In genomic region chr7:38502848-38503247, GRCh38 we compare ENCODE assay signal across 33 cellular contexts.
"Had no signal": no experiment of that assay in that cellular context is flagged by ENCODE, and none has a peak within 500 bp of the region (broad histone marks: within the 10 kb centered on the region; RNA-seq: fewer than 3 reads in every experiment).

No MANE protein-coding gene starts in this region.

- H3K36me3 ChIP-seq: MG63 had no signal

- H3K9me3 ChIP-seq: MG63 had no signal

- H3K27ac ChIP-seq: KMS-11 had no signal

- DNase-seq: Karpas-422, Kasumi-1, MG63, MM.1S, MV-4-11, NCI-H1048, NCI-H1092, NCI-H1092 treated with DMSO at 0.1 percent for 48 hours, NCI-H1105, NCI-H1105 treated with DMSO at 0.1 percent for 48 hours, NCI-H1417, NCI-H1417 treated with DMSO at 0.1 percent for 48 hours, NCI-H1436, NCI-H1436 treated with DMSO at 0.1 percent for 48 hours, NCI-H146, NCI-H1694, NCI-H1694 treated with DMSO at 0.1 percent for 48 hours, NCI-H187, NCI-H187 treated with DMSO at 0.1 percent for 48 hours, NCI-H1930, NCI-H2029, NCI-H2029 treated with DMSO at 0.1 percent for 48 hours, NCI-H2081, NCI-H2081 treated with DMSO at 0.1 percent for 48 hours, NCI-H2107, NCI-H2171, NCI-H2227 treated with DMSO at 0.1 percent for 48 hours, NCI-H226, NCI-H345, NCI-H446, NCI-H446 treated with DMSO at 0.1 percent for 48 hours, NCI-H510A had no signal

- H3K27me3 ChIP-seq: MG63 had no signal

- H3K4me3 ChIP-seq: MG63 had no signal

- H3K9ac ChIP-seq: KMS-11 had no signal

- H3K4me2 ChIP-seq: KMS-11 had no signal
